ENCODE assay signal across 11 cellular contexts in genomic region chr20:38109025-38109541, GRCh38. TPM values are rescaled to one million over a fixed set of nuclear protein-coding genes. Genes with fewer than 3 reads are reported as not detected.
A peak's percentile ranks its signal among the peaks of the same experiment; 100 is the strongest.
DNase-seq lines count a peak whose midpoint lies in the region; ATAC-seq and TF ChIP-seq lines count a peak whose summit lies in the region.
"Had no signal": no experiment of that assay in that cellular context is flagged by ENCODE, and none has a peak within 500 bp of the region (broad histone marks: within the 10 kb centered on the region; RNA-seq: fewer than 3 reads in every experiment).

No MANE protein-coding gene starts in this region.

- H3K4me1 ChIP-seq in esophagus (ENCODE audit: control insufficient read depth in 2 of 2, insufficient read depth in 2 of 2, low read length in 1 of 2): no peaks in the 10 kb centered on the region

- WGBS in esophagus, 2 donors: 74 to 79% methylated on average over 3 of the region's 3 CpGs

- H3K27ac Mint-ChIP-seq in type B pancreatic cell: peak overlapping the region; percentile 50
- H3K27ac Mint-ChIP-seq: memory B cell had no signal

- no peaks in the 10 kb centered on the region for H3K36me3 ChIP-seq in esophagus (ENCODE audit: control insufficient read depth in 2 of 2, insufficient read depth in 2 of 2, low read length in 1 of 2)

- peak overlapping the region; percentile 26 to 52 for H3K27ac ChIP-seq in esophagus (ENCODE audit: low read depth in 2 of 2, low read length in 1 of 2)

- H3K4me3 Mint-ChIP-seq in type B pancreatic cell: peak overlapping the region; percentile 21
- H3K4me3 Mint-ChIP-seq: memory B cell had no signal

- TF ChIP-seq CTCF in type B pancreatic cell (conservative IDR thresholded peaks at IDR 0.05): no peak

- no peaks in the 10 kb centered on the region for H3K27me3 ChIP-seq in esophagus (ENCODE audit: control insufficient read depth in 1 of 2, insufficient read depth in 2 of 2, low read length in 2 of 2)

- no peak for ATAC-seq in GM21576 (IDR thresholded peaks at IDR 0.05; ENCODE audit: unreplicated experiment)
- no peak for ATAC-seq in GM21447 (IDR thresholded peaks at IDR 0.05; ENCODE audit: unreplicated experiment)

- H3K9me3 ChIP-seq in esophagus (ENCODE audit: control insufficient read depth in 2 of 2, insufficient read depth in 1 of 2, low read depth in 1 of 2, low read length in 1 of 2): no peaks in the 10 kb centered on the region

- H3K4me3 ChIP-seq in esophagus (ENCODE audit: low read depth in 1 of 2, low read length in 2 of 2): no peak overlapping the region

- H3K36me3 Mint-ChIP-seq in type B pancreatic cell: no peaks in the 10 kb centered on the region

- peak; percentile 61 for DNase-seq in mucosa of gallbladder (ENCODE audit: low spot score)
- no peak for DNase-seq in type B pancreatic cell (ENCODE audit: extremely low spot score, unreplicated experiment)
- DNase-seq in amygdala (lab: John Stamatoyannopoulos, UW): no peak
- DNase-seq in activated CD4-positive, alpha-beta T cell treated with anti-CD3 and anti-CD28 coated beads for 4 hours: no peak
- DNase-seq: NCI-H2227 treated with DMSO at 0.1 percent for 48 hours; stimulated activated CD4-positive, alpha-beta T cell treated with anti-CD3 and anti-CD28 coated beads, Interleukin-4, amount 100 ng/mL, for 24 hours had no signal

- H3K27me3 Mint-ChIP-seq in type B pancreatic cell: no peaks in the 10 kb centered on the region
- H3K27me3 Mint-ChIP-seq: memory B cell had no signal

- peaks cover 32% of the 10 kb centered on the region for H3K4me1 Mint-ChIP-seq in type B pancreatic cell (ENCODE audit: unreplicated experiment)

- H3K9me3 Mint-ChIP-seq in type B pancreatic cell: no peaks in the 10 kb centered on the region

TF ChIP-seq in PFSK-1, 5 proteins besides CTCF, POLR2A, EP300 and RAD21:
- TF ChIP-seq TAF1 (IDR thresholded peaks at IDR 0.05; ENCODE audit: borderline replicate concordance, insufficient read depth, low read length) (no peak), REST (IDR thresholded peaks at IDR 0.05; ENCODE audit: insufficient read depth in 1 of 2, low read depth in 2 of 2, low read length in 2 of 2) (no peak), SIN3A (IDR thresholded peaks at IDR 0.05; ENCODE audit: borderline replicate concordance, insufficient read depth, low read length) (no peak), FOXP2 (optimal IDR thresholded peaks at IDR 0.05; ENCODE audit: borderline replicate concordance, extremely low read depth, extremely low read length, insufficient read depth) (peak; percentile 42)

RNA-seq across cellular contexts. Expression of gene TGM2, which starts 56.0 kb away (rescaled TPM):
- polyA plus RNA-seq in PFSK-1 (2012; ENCODE audit: insufficient read length, low read depth): 0.72 TPM
- polyA plus RNA-seq in esophagus: 1 to 10 TPM; 5.1 to 8.6 TPM
- total RNA-seq in mucosa of gallbladder: 389 TPM
- total RNA-seq in type B pancreatic cell (ENCODE audit: low replicate concordance): 28.6 and 31.7 TPM in 2 replicates

Comparison
In these comparisons a context has a peak if more than half of its experiments do, and no peak if none do; other contexts are left out.
1. RNA of gene TGM2, which starts 56.0 kb away (total RNA-seq): 389 TPM in mucosa of gallbladder (single experiment); 28.6 to 31.7 TPM in type B pancreatic cell; every median in the first group is over 10 times any median in the second.